ENCODE assay signal across 16 cellular contexts in the genomic region with DNA sequence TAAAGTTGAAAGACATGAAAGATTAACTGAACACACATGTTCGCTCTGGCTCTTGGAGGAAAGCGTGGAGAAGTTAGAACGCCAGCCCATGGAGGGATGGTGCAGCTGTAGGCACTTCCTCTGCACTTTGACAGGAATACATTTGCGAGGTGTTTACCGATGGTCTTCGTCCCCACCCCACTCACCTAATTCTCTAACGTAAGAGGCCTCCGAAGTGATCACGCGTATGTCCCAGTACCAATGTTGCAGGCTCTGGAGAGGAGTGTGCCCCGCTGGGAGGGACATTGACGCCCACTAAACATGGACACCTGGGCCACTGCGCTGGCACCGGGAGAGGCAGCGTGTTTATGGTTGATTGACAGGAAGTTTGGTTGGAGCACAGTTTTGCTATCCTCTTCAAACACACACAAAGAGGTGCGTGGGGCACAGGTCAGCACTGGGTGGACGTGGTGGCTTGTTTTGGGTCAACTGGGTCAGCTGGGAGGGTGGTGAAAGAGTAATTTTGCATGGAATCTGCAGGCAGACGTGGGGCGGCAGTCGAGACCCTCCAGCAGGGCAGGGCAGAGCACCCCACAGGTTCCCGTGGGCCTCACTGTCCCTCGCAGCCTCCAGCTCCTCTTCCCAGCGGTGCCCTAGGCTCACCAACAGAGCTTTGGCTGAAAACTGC.
DNase-seq lines count a peak whose midpoint lies in the region; ATAC-seq and TF ChIP-seq lines count a peak whose summit lies in the region.
"Had no signal": no experiment of that assay in that cellular context is flagged by ENCODE, and none has a peak within 500 bp of the region (broad histone marks: within the 10 kb centered on the region; RNA-seq: fewer than 3 reads in every experiment).

No MANE protein-coding gene starts in this region.

- H3K36me3 ChIP-seq in endodermal cell (ENCODE audit: control insufficient read depth, insufficient read depth, low read length): no peaks in the 10 kb centered on the region

- WGBS in endodermal cell (ENCODE audit: insufficient coverage in 1 of 2, insufficient read length in 1 of 2), 2 experiments: 93 to 94% methylated on average over 17 to 23 of the region's 23 CpGs

- H3K9ac ChIP-seq in endodermal cell (ENCODE audit: extremely low read depth, low read length, poor library complexity, severe bottlenecking): no peak overlapping the region

- ATAC-seq in GM21619 (IDR thresholded peaks at IDR 0.05; ENCODE audit: unreplicated experiment): no peak
- no peak for ATAC-seq in GM19455 (IDR thresholded peaks at IDR 0.05; ENCODE audit: unreplicated experiment)

- CTCF ChIA-PET in RWPE1 (lab: Yijun Ruan, JAX): interaction anchor here (0.5 to 1.0 kb wide), 2 partner anchors 92 to 335 kb away, joined by 3 to 4 read pairs; no protein-coding TSS in a partner anchor

- H3K27me3 Mint-ChIP-seq in endodermal cell (ENCODE audit: insufficient read depth): peaks cover 13% of the 10 kb centered on the region
- H3K27me3 Mint-ChIP-seq in neural crest cell (ENCODE audit: low read depth): peaks cover 23% of the 10 kb centered on the region
- H3K27me3 Mint-ChIP-seq in type B pancreatic cell: peaks cover 10% of the 10 kb centered on the region
- H3K27me3 Mint-ChIP-seq: CD4-positive, CD25-positive, alpha-beta regulatory T cell had no signal

- H3K4me3 ChIP-seq in endodermal cell (ENCODE audit: low read length): no peak overlapping the region

- no peak for TF ChIP-seq CTCF in RWPE1 (conservative IDR thresholded peaks at IDR 0.05; ENCODE audit: low read depth)
- no peak for TF ChIP-seq CTCF in endodermal cell (conservative IDR thresholded peaks at IDR 0.05)
- TF ChIP-seq CTCF in neural crest cell (conservative IDR thresholded peaks at IDR 0.05): no peak
- no peak for TF ChIP-seq CTCF in type B pancreatic cell (conservative IDR thresholded peaks at IDR 0.05)

- H3K27ac ChIP-seq in RWPE1 (peak overlapping the region; percentile 15), endodermal cell (ENCODE audit: low read depth, low read length) (no peak overlapping the region)

- H3K4me1 Mint-ChIP-seq in endodermal cell: no peaks in the 10 kb centered on the region
- peaks cover 4% of the 10 kb centered on the region for H3K4me1 Mint-ChIP-seq in neural crest cell
- H3K4me1 Mint-ChIP-seq in type B pancreatic cell (ENCODE audit: unreplicated experiment): peaks cover 4% of the 10 kb centered on the region
- H3K4me1 Mint-ChIP-seq: CD4-positive, CD25-positive, alpha-beta regulatory T cell had no signal

- H3K9me3 ChIP-seq in endodermal cell (ENCODE audit: control insufficient read depth, low read length): no peaks in the 10 kb centered on the region

- DNase-seq in RWPE1 (ENCODE audit: low spot score) (no peak), endodermal cell (peak; percentile 36), neural crest cell (ENCODE audit: low read depth, low spot score) (no peak), type B pancreatic cell (ENCODE audit: extremely low spot score, unreplicated experiment) (peak; percentile 61), NCI-H226 (no peak)
- DNase-seq: CD4-positive, CD25-positive, alpha-beta regulatory T cell; GOT3; HFFc6; KBM-7; NCI-H1436 treated with DMSO at 0.1 percent for 48 hours; NCI-H2029 treated with DMSO at 0.1 percent for 48 hours; NCI-H2171 treated with DMSO at 0.1 percent for 48 hours; NCI-H774; RPMI8226 had no signal

- H3K9me3 Mint-ChIP-seq in endodermal cell (peaks cover 16% of the 10 kb centered on the region), neural crest cell (peaks cover 5% of the 10 kb centered on the region), type B pancreatic cell (peaks cover 6% of the 10 kb centered on the region)

- H3K36me3 Mint-ChIP-seq in endodermal cell (ENCODE audit: low read depth): no peaks in the 10 kb centered on the region
- peaks cover 3% of the 10 kb centered on the region for H3K36me3 Mint-ChIP-seq in neural crest cell (ENCODE audit: low read depth)
- no peaks in the 10 kb centered on the region for H3K36me3 Mint-ChIP-seq in type B pancreatic cell

- POLR2A ChIA-PET in RWPE1 (lab: Yijun Ruan, JAX; ENCODE audit: low non-redundant PET): no interaction called here

- H3K27ac Mint-ChIP-seq in endodermal cell (no peak overlapping the region), neural crest cell (ENCODE audit: unreplicated experiment) (peak overlapping the region; percentile 88), type B pancreatic cell (no peak overlapping the region)
- H3K27ac Mint-ChIP-seq: CD4-positive, CD25-positive, alpha-beta regulatory T cell; HFFc6 had no signal

- no peak overlapping the region for H3K4me3 Mint-ChIP-seq in endodermal cell
- no peak overlapping the region for H3K4me3 Mint-ChIP-seq in neural crest cell
- no peak overlapping the region for H3K4me3 Mint-ChIP-seq in type B pancreatic cell
- H3K4me3 Mint-ChIP-seq: CD4-positive, CD25-positive, alpha-beta regulatory T cell; HFFc6 had no signal

- no peaks in the 10 kb centered on the region for H3K4me1 ChIP-seq in endodermal cell (ENCODE audit: control insufficient read depth, insufficient read depth, low read length)

- H3K27me3 ChIP-seq in endodermal cell (ENCODE audit: control insufficient read depth, insufficient read depth, low read length, poor library complexity, severe bottlenecking): peaks cover 10% of the 10 kb centered on the region

Comparison
In these comparisons a context has a peak if more than half of its experiments do, and no peak if none do; other contexts are left out.
1. DNase-seq: peak in endodermal cell (single experiment) and type B pancreatic cell (single experiment); none in RWPE1 (single experiment), neural crest cell (single experiment) and NCI-H226 (single experiment).